Comparison of ENCODE assay signal across 21 cellular contexts in the genomic region with DNA sequence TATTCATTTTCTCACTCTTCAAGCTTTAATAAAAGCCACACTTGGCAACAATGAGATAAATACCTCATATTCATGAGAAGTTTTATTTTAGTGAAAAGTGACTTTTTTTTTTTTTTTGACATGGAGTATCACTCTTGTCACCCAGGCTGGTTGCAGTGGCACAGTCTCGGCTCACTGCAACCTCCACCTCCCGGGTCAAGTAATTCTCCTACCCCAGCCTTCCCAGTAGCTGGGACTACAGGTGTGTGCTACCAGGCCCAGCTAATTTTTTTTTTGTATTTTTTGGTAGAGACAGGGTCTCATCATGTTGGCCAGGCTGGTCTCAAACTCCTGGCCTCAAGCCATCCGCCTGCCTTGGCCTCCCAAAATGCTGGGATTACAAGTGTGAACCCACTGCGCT. TPM values are rescaled to one million over a fixed set of nuclear protein-coding genes. Genes with fewer than 3 reads are reported as not detected.
"Had no signal": no experiment of that assay in that cellular context is flagged by ENCODE, and none has a peak within 500 bp of the region (broad histone marks: within the 10 kb centered on the region; RNA-seq: fewer than 3 reads in every experiment).

No MANE protein-coding gene starts in this region.

- H3K27me3 ChIP-seq: brain microvascular endothelial cell, cardiac muscle cell, Peyer's patch had no signal

- DNase-seq: activated CD4-positive, alpha-beta T cell treated with anti-CD3 and anti-CD28 coated beads for 36 hours; activated CD8-positive, alpha-beta T cell treated with anti-CD3 and anti-CD28 coated beads, Interleukin-2, amount 10 ng/mL, durations not matched to agents 7 days and 5 days; activated effector memory CD4-positive, alpha-beta T cell treated with Interleukin-2 at 50 U/mL for 16 hours; activated naive CD4-positive, alpha-beta T cell; activated naive CD8-positive, alpha-beta T cell treated with anti-CD3 and anti-CD28 coated beads, Interleukin-2, amount 50 U/mL, for 24 hours; activated T-cell treated with anti-CD3 and anti-CD28 coated beads, Interleukin-2, amount 50 U/mL, for 24 hours; amniotic stem cell; brain microvascular endothelial cell; Kasumi-1; KBM-7; NCI-H1092; NCI-H1930; NCI-H526 treated with DMSO at 0.1 percent for 48 hours; NK-92 treated with Interleukin-12 subunit alpha and Interleukin-12 subunit beta, amount 100 ng/mL, for 24 hours; Peyer's patch; T-helper 1 cell had no signal

- H3K36me3 ChIP-seq: brain microvascular endothelial cell, cardiac muscle cell, Peyer's patch had no signal

- H3K27ac ChIP-seq: brain microvascular endothelial cell, Peyer's patch, VCaP had no signal

- H3K4me3 ChIP-seq: cardiac muscle cell, Peyer's patch had no signal

- H3K4me1 ChIP-seq: Peyer's patch had no signal

- H3K36me3 Mint-ChIP-seq: activated naive CD4-positive, alpha-beta T cell treated with anti-CD3 and anti-CD28 coated beads, Interleukin-2, amount 50 U/mL, for 72 hours had no signal

- H3K9me3 Mint-ChIP-seq: activated naive CD4-positive, alpha-beta T cell treated with anti-CD3 and anti-CD28 coated beads, Interleukin-2, amount 50 U/mL, for 72 hours; activated naive CD8-positive, alpha-beta T cell treated with anti-CD3 and anti-CD28 coated beads, Interleukin-2, amount 50 U/mL, for 24 hours; activated T-cell treated with anti-CD3 and anti-CD28 coated beads, Interleukin-2, amount 50 U/mL, for 24 hours; activated T-helper 1 cell treated with anti-CD3 and anti-CD28 coated beads, Interleukin-12 subunit alpha, Interleukin-12 subunit beta, Interleukin-2, Interleukin-4 antibody, amounts not matched to agents 30 ng/mL and 10 ng/mL and 1 ng/mL, durations not matched to agents 14 hours and 24 hours and 36 hours had no signal

- H3K27ac Mint-ChIP-seq: activated CD4-positive, alpha-beta T cell treated with anti-CD3 and anti-CD28 coated beads for 36 hours; activated CD8-positive, alpha-beta T cell treated with anti-CD3 and anti-CD28 coated beads, Interleukin-2, amount 10 ng/mL, durations not matched to agents 7 days and 5 days; activated naive CD4-positive, alpha-beta T cell treated with anti-CD3 and anti-CD28 coated beads, Interleukin-2, amount 50 U/mL, for 72 hours; activated naive CD8-positive, alpha-beta T cell treated with anti-CD3 and anti-CD28 coated beads, Interleukin-2, amount 50 U/mL, for 24 hours; activated T-cell treated with anti-CD3 and anti-CD28 coated beads, Interleukin-2, amount 50 U/mL, for 24 hours; activated T-helper 1 cell treated with anti-CD3 and anti-CD28 coated beads, Interleukin-12 subunit alpha, Interleukin-12 subunit beta, Interleukin-2, Interleukin-4 antibody, amounts not matched to agents 30 ng/mL and 10 ng/mL and 1 ng/mL, durations not matched to agents 14 hours and 24 hours and 36 hours had no signal

- H3K4me3 Mint-ChIP-seq: activated CD4-positive, alpha-beta T cell treated with anti-CD3 and anti-CD28 coated beads for 36 hours; activated CD8-positive, alpha-beta T cell treated with anti-CD3 and anti-CD28 coated beads, Interleukin-2, amount 10 ng/mL, durations not matched to agents 7 days and 5 days; activated naive CD8-positive, alpha-beta T cell treated with anti-CD3 and anti-CD28 coated beads, Interleukin-2, amount 50 U/mL, for 24 hours; activated T-cell treated with anti-CD3 and anti-CD28 coated beads, Interleukin-2, amount 50 U/mL, for 24 hours; activated T-helper 1 cell treated with anti-CD3 and anti-CD28 coated beads, Interleukin-12 subunit alpha, Interleukin-12 subunit beta, Interleukin-2, Interleukin-4 antibody, amounts not matched to agents 30 ng/mL and 10 ng/mL and 1 ng/mL, durations not matched to agents 14 hours and 24 hours and 36 hours had no signal

- H3K4me1 Mint-ChIP-seq: activated CD4-positive, alpha-beta T cell treated with anti-CD3 and anti-CD28 coated beads for 36 hours; activated naive CD8-positive, alpha-beta T cell treated with anti-CD3 and anti-CD28 coated beads, Interleukin-2, amount 50 U/mL, for 24 hours had no signal

- H3K9me3 ChIP-seq: Peyer's patch had no signal

RNA-seq across cellular contexts. Expression of a gene that starts 47.0 kb away (rescaled TPM):
- total RNA-seq: activated CD4-positive, alpha-beta T cell treated with anti-CD3 and anti-CD28 coated beads for 36 hours; activated CD8-positive, alpha-beta T cell treated with anti-CD3 and anti-CD28 coated beads, Interleukin-2, amount 10 ng/mL, durations not matched to agents 7 days and 5 days; activated naive CD4-positive, alpha-beta T cell treated with anti-CD3 and anti-CD28 coated beads, Interleukin-2, amount 50 U/mL, for 72 hours; activated T-helper 1 cell treated with anti-CD3 and anti-CD28 coated beads, Interleukin-12 subunit alpha, Interleukin-12 subunit beta, Interleukin-2, Interleukin-4 antibody, amounts not matched to agents 30 ng/mL and 10 ng/mL and 1 ng/mL, durations not matched to agents 14 hours and 24 hours and 36 hours; T-helper 2 cell treated with Interferon-gamma antibody and Interleukin-4, amounts not matched to agents 100 ng/mL and 5 ng/mL, for 36 hours had no signal
